1 cellular context compared by ENCODE assay signal in genomic region chrX:102714994-102715393, GRCh38.
TF ChIP-seq lines count a peak whose summit lies in the region.

No MANE protein-coding gene starts in this region.

TF ChIP-seq in IMR-90, 13 proteins besides CTCF, POLR2A, EP300 and RAD21:
- TF ChIP-seq MAFK (IDR thresholded peaks at IDR 0.05; ENCODE audit: low read depth, low read length), result no peak
- no peak for TF ChIP-seq FOS (IDR thresholded peaks at IDR 0.05; ENCODE audit: low read depth, low read length)
- TF ChIP-seq CHD1 (IDR thresholded peaks at IDR 0.05; ENCODE audit: low read depth, low read length), result no peak
- no peak for TF ChIP-seq RFX5 (IDR thresholded peaks at IDR 0.05; ENCODE audit: low read depth, low read length)
- no peak for TF ChIP-seq RCOR1 (IDR thresholded peaks at IDR 0.05; ENCODE audit: insufficient replicate concordance, low read length)
- no peak for TF ChIP-seq NFE2L2 (IDR thresholded peaks at IDR 0.05; ENCODE audit: low read depth, low read length)
- TF ChIP-seq CEBPB (IDR thresholded peaks at IDR 0.05; ENCODE audit: low read depth, low read length), result no peak
- TF ChIP-seq MXI1 (IDR thresholded peaks at IDR 0.05; ENCODE audit: borderline replicate concordance, low read depth, low read length), result no peak
TF ChIP-seq in IMR-90: peak in this region for 0.
